ENCODE assay signal across 24 cellular contexts in the genomic region with DNA sequence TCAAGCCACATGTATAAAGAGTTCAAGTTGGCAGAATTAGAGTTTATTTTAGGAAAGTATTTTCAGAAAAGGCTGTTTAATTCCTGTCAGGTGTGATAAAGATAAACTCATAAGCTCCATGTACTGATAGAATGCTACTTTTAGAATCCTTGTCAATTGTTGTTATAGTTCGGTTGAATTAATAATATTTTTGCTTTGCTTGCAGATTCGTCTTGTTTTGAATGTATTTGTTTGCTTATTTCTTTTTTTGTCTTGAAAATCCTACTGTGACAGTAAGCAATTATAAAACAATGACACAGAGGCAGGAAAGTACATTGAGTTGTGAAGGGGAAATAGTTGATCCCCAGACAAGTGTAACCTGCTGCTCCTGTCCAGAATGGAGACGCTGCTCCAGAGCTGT.
"Had no signal": no experiment of that assay in that cellular context is flagged by ENCODE, and none has a peak within 500 bp of the region (broad histone marks: within the 10 kb centered on the region; RNA-seq: fewer than 3 reads in every experiment).

No MANE protein-coding gene starts in this region.

- H3K27ac ChIP-seq: colonic mucosa, epithelial cell of prostate, esophagus squamous epithelium, gastrocnemius medialis, heart right ventricle, left lung, lower lobe of right lung had no signal

- H3K4me1 ChIP-seq: colonic mucosa, esophagus squamous epithelium, gastrocnemius medialis, heart right ventricle, left lung, lower lobe of right lung had no signal

- H3K9me3 ChIP-seq: colonic mucosa, esophagus squamous epithelium, gastrocnemius medialis, heart right ventricle, left lung, lower lobe of right lung, mucosa of descending colon had no signal

- H3K36me3 ChIP-seq: colonic mucosa, esophagus squamous epithelium, gastrocnemius medialis, left lung, lower lobe of right lung had no signal

- FAIRE-seq: keratinocyte had no signal

- DNase-seq: colonic mucosa; cortex of kidney; effector CD8-positive, alpha-beta T cell; effector memory CD8-positive, alpha-beta T cell; endodermal cell; erythroblast; esophagus squamous epithelium; foreskin fibroblast; foreskin melanocyte; gastrocnemius medialis; glutamatergic neuron; head of caudate nucleus; heart right ventricle; hippocampal formation; left cardiac atrium; left lung; left ventricle myocardium superior; lower lobe of right lung; mesenchymal stem cell; mucosa of descending colon; naive B cell had no signal

- H3K4me3 ChIP-seq: colonic mucosa, esophagus squamous epithelium, gastrocnemius medialis, heart right ventricle, left lung, lower lobe of right lung, mucosa of descending colon had no signal

- ATAC-seq: effector memory CD8-positive, alpha-beta T cell; esophagus mucosa; gastrocnemius medialis; heart right ventricle; left cardiac atrium; left lung; left ventricle myocardium superior; lower lobe of right lung; mucosa of descending colon had no signal

- H3K27me3 ChIP-seq: colonic mucosa, esophagus squamous epithelium, gastrocnemius medialis, heart right ventricle, left lung had no signal
